ENCODE assay signal across 8 cellular contexts in the genomic region with DNA sequence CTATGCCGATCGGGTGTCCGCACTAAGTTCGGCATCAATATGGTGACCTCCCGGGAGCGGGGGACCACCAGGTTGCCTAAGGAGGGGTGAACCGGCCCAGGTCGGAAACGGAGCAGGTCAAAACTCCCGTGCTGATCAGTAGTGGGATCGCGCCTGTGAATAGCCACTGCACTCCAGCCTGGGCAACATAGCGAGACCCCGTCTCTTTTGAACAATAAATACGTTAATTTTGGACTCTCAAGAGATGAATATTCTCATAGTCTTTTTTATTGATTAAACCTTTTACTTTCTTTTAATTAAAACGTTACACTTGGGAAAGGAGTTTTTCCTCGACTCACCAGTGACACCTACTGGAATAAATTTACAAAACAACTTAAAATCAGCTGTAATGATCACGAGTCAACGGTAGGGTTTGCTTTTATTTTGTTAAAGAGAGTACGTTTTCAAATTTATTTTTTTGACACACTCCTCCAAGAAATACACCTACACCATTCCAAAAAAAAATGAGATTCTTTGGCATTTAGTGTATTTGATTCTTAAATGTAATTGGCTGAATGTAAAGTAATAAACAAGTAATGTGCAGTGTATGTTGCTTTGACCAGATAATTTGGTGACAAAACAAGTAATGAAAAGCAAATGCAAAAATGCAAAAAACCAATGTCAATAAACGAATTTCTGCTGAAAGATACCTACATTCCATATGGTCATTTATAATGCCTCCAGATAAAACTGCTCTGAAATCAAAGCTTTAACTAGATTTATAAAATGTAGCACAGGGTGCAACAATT. TPM values are rescaled to one million over a fixed set of nuclear protein-coding genes. Genes with fewer than 3 reads are reported as not detected.
DNase-seq lines count a peak whose midpoint lies in the region; ATAC-seq lines count a peak whose summit lies in the region.

No MANE protein-coding gene starts in this region.

- intact Hi-C loops in activated CD4-positive, alpha-beta T cell treated with anti-CD3 and anti-CD28 coated beads for 36 hours (cut with DNase I, micrococcal nuclease) = loop anchor here (1.0 to 10.0 kb wide), 9 partner anchors 11 to 644 kb away; a partner anchor contains a TSS

- no peaks in the 10 kb centered on the region for H3K27me3 ChIP-seq in BLaER1
- no peaks in the 10 kb centered on the region for H3K27me3 ChIP-seq in ectodermal cell (ENCODE audit: control insufficient read depth, insufficient read depth, low read length, poor library complexity, severe bottlenecking)

- H3K4me1 ChIP-seq in BLaER1 (peaks cover 27% of the 10 kb centered on the region), ectodermal cell (ENCODE audit: control insufficient read depth, insufficient read depth, low read length) (peaks cover 7% of the 10 kb centered on the region)

- CTCF ChIA-PET in activated CD4-positive, alpha-beta T cell treated with anti-CD3 and anti-CD28 coated beads for 36 hours (lab: Charles Lee) = interaction anchor here (0.6 to 3.7 kb wide), 13 partner anchors 9 to 1204 kb away, joined by 3 to 41 read pairs (median 6); a partner anchor contains a TSS

- POLR2A ChIA-PET in activated CD4-positive, alpha-beta T cell treated with anti-CD3 and anti-CD28 coated beads for 36 hours (lab: Charles Lee) = interaction anchor here (0.6 to 2.2 kb wide), 8 partner anchors 8 to 167 kb away, joined by 3 to 18 read pairs (median 5); a partner anchor contains a TSS

- H3K4me3 ChIP-seq in BLaER1 (peak overlapping the region; percentile 81), ectodermal cell (ENCODE audit: insufficient read depth, low read depth, low read length) (peak overlapping the region; percentile 30)

- peaks cover 45% of the 10 kb centered on the region for H3K36me3 Mint-ChIP-seq in activated CD4-positive, alpha-beta T cell treated with anti-CD3 and anti-CD28 coated beads for 36 hours (ENCODE audit: low read depth)

- no peaks in the 10 kb centered on the region for H3K27me3 Mint-ChIP-seq in activated CD4-positive, alpha-beta T cell treated with anti-CD3 and anti-CD28 coated beads for 36 hours

- H4K20me1 ChIP-seq in BLaER1 = peaks cover 41% of the 10 kb centered on the region

- peak; percentile 21 for ATAC-seq in GM19023 (IDR thresholded peaks at IDR 0.05; ENCODE audit: unreplicated experiment)
- ATAC-seq in HG03175 (IDR thresholded peaks at IDR 0.05; ENCODE audit: unreplicated experiment) = peak; percentile 33
- ATAC-seq in activated CD4-positive, alpha-beta T cell treated with anti-CD3 and anti-CD28 coated beads for 36 hours = peak; percentile 33

- 0 to 3% methylated on average over 3 to 7 of the region's 21 CpGs for WGBS in ectodermal cell, 2 experiments

- H3K27ac ChIP-seq in BLaER1 (peak overlapping the region; percentile 68), ectodermal cell (ENCODE audit: insufficient read depth, low read depth, low read length, poor library complexity, severe bottlenecking) (peak overlapping the region; percentile 88)

- H3K27ac Mint-ChIP-seq in activated CD4-positive, alpha-beta T cell treated with anti-CD3 and anti-CD28 coated beads for 36 hours = peak overlapping the region; percentile 96

- peak overlapping the region; percentile 98; the same call in 1 of the 2 replicates for H3K9ac ChIP-seq in BLaER1

- H3K9me3 ChIP-seq in BLaER1 (no peaks in the 10 kb centered on the region), ectodermal cell (ENCODE audit: control insufficient read depth, low read length) (no peaks in the 10 kb centered on the region)

- H3K4me3 Mint-ChIP-seq in activated CD4-positive, alpha-beta T cell treated with anti-CD3 and anti-CD28 coated beads for 36 hours = peak overlapping the region; percentile 92

- H3K4me1 Mint-ChIP-seq in activated CD4-positive, alpha-beta T cell treated with anti-CD3 and anti-CD28 coated beads for 36 hours = peaks cover 32% of the 10 kb centered on the region

- peaks cover 33% of the 10 kb centered on the region for H3K36me3 ChIP-seq in BLaER1
- peaks cover 24% of the 10 kb centered on the region for H3K36me3 ChIP-seq in ectodermal cell (ENCODE audit: control insufficient read depth, insufficient read depth, low read length)

- no peaks in the 10 kb centered on the region for H3K9me3 Mint-ChIP-seq in activated CD4-positive, alpha-beta T cell treated with anti-CD3 and anti-CD28 coated beads for 36 hours (ENCODE audit: low read depth)

- H3K4me2 ChIP-seq in BLaER1 = 0 out of 2 replicates have a peak overlapping the region, but pooled peaks have one; percentile 11

- DNase-seq in NCI-H2196 treated with DMSO at 0.1 percent for 48 hours (lab: John Stamatoyannopoulos, UW; ENCODE audit: unreplicated experiment) = peak; percentile 35
- peak; percentile 78 for DNase-seq in activated CD4-positive, alpha-beta T cell treated with anti-CD3 and anti-CD28 coated beads for 36 hours
- DNase-seq in lung microvascular endothelial cell (ENCODE audit: low read depth in 2 of 2) = peak; percentile 77 to 82
- DNase-seq in stimulated activated CD8-positive, alpha-beta memory T cell treated with anti-CD3 and anti-CD28 coated beads, Interleukin-4, amount 100 ng/mL, for 48 hours = peak; percentile 69

RNA-seq across cellular contexts. Expression of a gene that starts 0.7 kb away (rescaled TPM):
- total RNA-seq in activated CD4-positive, alpha-beta T cell treated with anti-CD3 and anti-CD28 coated beads for 36 hours = 1,000 to 10,000 TPM in 1 of 2 experiments, 100 to 1,000 TPM in 1; 481 to 1,987 TPM
- 3,573 TPM for polyA plus RNA-seq in ectodermal cell (2013, experiment 1 of 4)
- polyA plus RNA-seq in ectodermal cell (2013, experiment 2 of 4) = 4,020 TPM
- 3,707 TPM for polyA plus RNA-seq in ectodermal cell (2013, experiment 3 of 4)
- polyA plus RNA-seq in ectodermal cell (2013, experiment 4 of 4) = 4,204 TPM
- total RNA-seq in lung microvascular endothelial cell = 1,913 and 2,236 TPM in 2 replicates

RNA-seq across cellular contexts. Expression of a gene that starts 11.9 kb away (rescaled TPM):
- 10 to 100 TPM; 37.3 to 47.9 TPM for total RNA-seq in activated CD4-positive, alpha-beta T cell treated with anti-CD3 and anti-CD28 coated beads for 36 hours
- 25.3 TPM for polyA plus RNA-seq in ectodermal cell (2013, experiment 1 of 4)
- 24.7 TPM for polyA plus RNA-seq in ectodermal cell (2013, experiment 2 of 4)
- polyA plus RNA-seq in ectodermal cell (2013, experiment 3 of 4) = 25.0 TPM
- 23.4 TPM for polyA plus RNA-seq in ectodermal cell (2013, experiment 4 of 4)
- 11.9 and 16.1 TPM in 2 replicates for total RNA-seq in lung microvascular endothelial cell

RNA-seq across cellular contexts. Expression of a gene that starts 33.6 kb away (rescaled TPM):
- total RNA-seq in activated CD4-positive, alpha-beta T cell treated with anti-CD3 and anti-CD28 coated beads for 36 hours = 100 to 1,000 TPM; 272 to 309 TPM
- 175 TPM for polyA plus RNA-seq in ectodermal cell (2013, experiment 1 of 4)
- polyA plus RNA-seq in ectodermal cell (2013, experiment 2 of 4) = 198 TPM
- 164 TPM for polyA plus RNA-seq in ectodermal cell (2013, experiment 3 of 4)
- 172 TPM for polyA plus RNA-seq in ectodermal cell (2013, experiment 4 of 4)
- 240 and 248 TPM in 2 replicates for total RNA-seq in lung microvascular endothelial cell

RNA-seq across cellular contexts. Expression of a gene that starts 33.7 kb away (rescaled TPM):
- 10 to 100 TPM; 23.8 to 32.2 TPM for total RNA-seq in activated CD4-positive, alpha-beta T cell treated with anti-CD3 and anti-CD28 coated beads for 36 hours
- 24.5 TPM for polyA plus RNA-seq in ectodermal cell (2013, experiment 1 of 4)
- 25.0 TPM for polyA plus RNA-seq in ectodermal cell (2013, experiment 2 of 4)
- polyA plus RNA-seq in ectodermal cell (2013, experiment 3 of 4) = 20.6 TPM
- polyA plus RNA-seq in ectodermal cell (2013, experiment 4 of 4) = 21.6 TPM
- total RNA-seq in lung microvascular endothelial cell = 53.0 and 69.0 TPM in 2 replicates

RNA-seq across cellular contexts. Expression of a gene that starts 48.2 kb away (rescaled TPM):
- total RNA-seq in activated CD4-positive, alpha-beta T cell treated with anti-CD3 and anti-CD28 coated beads for 36 hours = 1 to 10 TPM; 7.8 to 9.2 TPM
- 21.5 TPM for polyA plus RNA-seq in ectodermal cell (2013, experiment 1 of 4)
- polyA plus RNA-seq in ectodermal cell (2013, experiment 2 of 4) = 22.7 TPM
- polyA plus RNA-seq in ectodermal cell (2013, experiment 3 of 4) = 21.6 TPM
- polyA plus RNA-seq in ectodermal cell (2013, experiment 4 of 4) = 23.2 TPM
- total RNA-seq in lung microvascular endothelial cell = 7.2 and 8.7 TPM in 2 replicates

Comparison
In these comparisons a context has a peak if more than half of its experiments do, and no peak if none do; other contexts are left out.
1. Peak in every context shown above with its lines: DNase-seq, ATAC-seq, H3K4me3 ChIP-seq and H3K27ac ChIP-seq.